Comparison of ENCODE assay signal across 19 cellular contexts in genomic region chr21:17769049-17769845, GRCh38.
"Had no signal": no experiment of that assay in that cellular context is flagged by ENCODE, and none has a peak within 500 bp of the region (broad histone marks: within the 10 kb centered on the region; RNA-seq: fewer than 3 reads in every experiment).

No MANE protein-coding gene starts in this region.

- H3K4me1 Mint-ChIP-seq: stimulated activated naive B cell treated with anti-CD40 and anti-IgM and Interleukin-4, amounts not matched to agents 10 μg/mL and 1 μg/mL and 100 μg/mL, for 72 hours had no signal

- H3K4me3 ChIP-seq: ascending aorta, colonic mucosa, lower lobe of right lung, spleen, transverse colon had no signal

- H3K4me3 Mint-ChIP-seq: activated CD8-positive, alpha-beta memory T cell treated with anti-CD3 and anti-CD28 coated beads, Interleukin-2, amount 10 ng/mL, durations not matched to agents 7 days and 5 days; activated T-cell treated with anti-CD3 and anti-CD28 coated beads, Interleukin-2, amount 50 U/mL, for 4 hours; mesothelial cell of epicardium; stimulated activated naive B cell treated with anti-CD40 and anti-IgM and Interleukin-4, amounts not matched to agents 10 μg/mL and 1 μg/mL and 100 μg/mL, for 72 hours; T-helper 2 cell treated with Interferon-gamma antibody and Interleukin-4, amounts not matched to agents 5 μg/mL and 100 μg/mL, for 36 hours had no signal

- DNase-seq: activated CD4-positive, alpha-beta T cell treated with anti-CD3 and anti-CD28 coated beads, Interleukin-2, amount 50 U/mL, for 48 hours; activated CD4-positive, CD25-positive, alpha-beta regulatory T cell treated with anti-CD3 and anti-CD28 coated beads, Interleukin-2, amount 50 U/mL, for 72 hours; activated CD8-positive, alpha-beta memory T cell treated with anti-CD3 and anti-CD28 coated beads, Interleukin-2, amount 10 ng/mL, durations not matched to agents 7 days and 5 days; activated gamma-delta T cell; activated T-cell treated with anti-CD3 and anti-CD28 coated beads, Interleukin-2, amount 50 U/mL, for 4 hours; colonic mucosa; hippocampal formation; lower lobe of right lung; right cardiac atrium; spleen; stimulated activated CD4-positive, alpha-beta T cell treated with anti-CD3 and anti-CD28 coated beads, Interleukin-1b, Interleukin-23, amount 100 ng/mL, for 48 hours; stimulated activated naive B cell treated with anti-CD40 and anti-IgM and Interleukin-4, amounts not matched to agents 10 μg/mL and 1 μg/mL and 100 μg/mL, for 72 hours; substantia nigra; transverse colon had no signal

- H3K36me3 Mint-ChIP-seq: mesothelial cell of epicardium had no signal

- H3K27me3 ChIP-seq: ascending aorta, colonic mucosa, spleen, transverse colon had no signal

- H3K36me3 ChIP-seq: ascending aorta, colonic mucosa, lower lobe of right lung, spleen, transverse colon had no signal

- ATAC-seq: activated CD8-positive, alpha-beta memory T cell treated with anti-CD3 and anti-CD28 coated beads, Interleukin-2, amount 10 ng/mL, durations not matched to agents 7 days and 5 days; activated T-cell treated with anti-CD3 and anti-CD28 coated beads, Interleukin-2, amount 50 U/mL, for 4 hours; lower lobe of right lung; right cardiac atrium; stimulated activated naive B cell treated with anti-CD40 and anti-IgM and Interleukin-4, amounts not matched to agents 10 μg/mL and 1 μg/mL and 100 μg/mL, for 72 hours had no signal

- H3K9me3 ChIP-seq: ascending aorta, colonic mucosa, transverse colon had no signal

- H3K27ac ChIP-seq: ascending aorta, colonic mucosa, epithelial cell of prostate, lower lobe of right lung, parathyroid adenoma, spleen, transverse colon had no signal

- H3K27ac Mint-ChIP-seq: activated CD8-positive, alpha-beta memory T cell treated with anti-CD3 and anti-CD28 coated beads, Interleukin-2, amount 10 ng/mL, durations not matched to agents 7 days and 5 days; mesothelial cell of epicardium; stimulated activated naive B cell treated with anti-CD40 and anti-IgM and Interleukin-4, amounts not matched to agents 10 μg/mL and 1 μg/mL and 100 μg/mL, for 72 hours; T-helper 2 cell treated with Interferon-gamma antibody and Interleukin-4, amounts not matched to agents 5 μg/mL and 100 μg/mL, for 36 hours had no signal

- H3K9ac ChIP-seq: parathyroid adenoma had no signal

- H2AFZ ChIP-seq: parathyroid adenoma had no signal

- H3K79me2 ChIP-seq: parathyroid adenoma had no signal

- H3K4me1 ChIP-seq: ascending aorta, colonic mucosa, lower lobe of right lung, parathyroid adenoma, spleen, transverse colon had no signal
